23 cellular contexts compared by ENCODE assay signal in genomic region chr7:46549347-46549746, GRCh38.
"Had no signal": no experiment of that assay in that cellular context is flagged by ENCODE, and none has a peak within 500 bp of the region (broad histone marks: within the 10 kb centered on the region; RNA-seq: fewer than 3 reads in every experiment).

No MANE protein-coding gene starts in this region.

- H3K4me1 ChIP-seq: adrenal gland had no signal

- H3K36me3 Mint-ChIP-seq: activated naive CD8-positive, alpha-beta T cell treated with anti-CD3 and anti-CD28 coated beads, Interleukin-2, amount 10 ng/mL, durations not matched to agents 7 days and 5 days; T-cell had no signal

- H3K27ac ChIP-seq: adrenal gland, SK-N-MC had no signal

- H3K4me3 Mint-ChIP-seq: activated CD8-positive, alpha-beta T cell treated with anti-CD3 and anti-CD28 coated beads, Interleukin-2, amount 10 ng/mL, durations not matched to agents 7 days and 5 days; activated naive CD8-positive, alpha-beta T cell treated with anti-CD3 and anti-CD28 coated beads, Interleukin-2, amount 10 ng/mL, durations not matched to agents 7 days and 5 days; T-cell had no signal

- H3K9me3 Mint-ChIP-seq: activated naive CD8-positive, alpha-beta T cell treated with anti-CD3 and anti-CD28 coated beads, Interleukin-2, amount 10 ng/mL, durations not matched to agents 7 days and 5 days had no signal

- H3K27me3 ChIP-seq: adrenal gland had no signal

- ATAC-seq: activated CD4-positive, CD25-positive, alpha-beta regulatory T cell treated with anti-CD3 and anti-CD28 coated beads, Interleukin-2, amount 50 U/mL, for 24 hours; activated CD8-positive, alpha-beta T cell treated with anti-CD3 and anti-CD28 coated beads, Interleukin-2, amount 10 ng/mL, durations not matched to agents 7 days and 5 days; Right ventricle myocardium inferior; T-cell had no signal

- H3K9me3 ChIP-seq: adrenal gland had no signal

- H3K4me3 ChIP-seq: adrenal gland, SK-N-MC had no signal

- H3K27ac Mint-ChIP-seq: activated CD8-positive, alpha-beta T cell treated with anti-CD3 and anti-CD28 coated beads, Interleukin-2, amount 10 ng/mL, durations not matched to agents 7 days and 5 days; activated naive CD8-positive, alpha-beta T cell treated with anti-CD3 and anti-CD28 coated beads, Interleukin-2, amount 10 ng/mL, durations not matched to agents 7 days and 5 days; T-cell had no signal

- H3K27me3 Mint-ChIP-seq: activated naive CD8-positive, alpha-beta T cell treated with anti-CD3 and anti-CD28 coated beads, Interleukin-2, amount 10 ng/mL, durations not matched to agents 7 days and 5 days; T-cell had no signal

- DNase-seq: activated CD4-positive, alpha-beta T cell treated with anti-CD3 and anti-CD28 coated beads for 4 hours; activated CD8-positive, alpha-beta memory T cell treated with anti-CD3 and anti-CD28 coated beads, Interleukin-2, amount 50 U/mL, for 48 hours; activated CD8-positive, alpha-beta T cell treated with anti-CD3 and anti-CD28 coated beads, Interleukin-2, amount 10 ng/mL, durations not matched to agents 7 days and 5 days; activated naive CD4-positive, alpha-beta T cell treated with anti-CD3 and anti-CD28 coated beads, Interleukin-2, amount 50 U/mL, for 16 hours; activated naive CD8-positive, alpha-beta T cell treated with anti-CD3 and anti-CD28 coated beads, Interleukin-2, amount 10 ng/mL, durations not matched to agents 7 days and 5 days; activated T-cell treated with anti-CD3 and anti-CD28 coated beads, Interleukin-2, amount 50 U/mL, for 1 hour; adrenal gland; anterior cingulate cortex; central memory CD4-positive, alpha-beta T cell; Karpas-422; NCI-H1048; NCI-H146; NCI-H187 treated with DMSO at 0.1 percent for 48 hours; NCI-H2081 treated with DMSO at 0.1 percent for 48 hours; NCI-H2171 treated with DMSO at 0.1 percent for 48 hours; NCI-H345; NCI-H510A; NCI-H526 treated with DMSO at 0.1 percent for 48 hours; NCI-H82; T-cell had no signal

- H3K36me3 ChIP-seq: adrenal gland had no signal

- H3K4me1 Mint-ChIP-seq: activated naive CD8-positive, alpha-beta T cell treated with anti-CD3 and anti-CD28 coated beads, Interleukin-2, amount 10 ng/mL, durations not matched to agents 7 days and 5 days; T-cell had no signal
